1 cellular context compared by ENCODE assay signal in genomic region chr16:84299734-84300440, GRCh38.
TF ChIP-seq lines count a peak whose summit lies in the region.

No MANE protein-coding gene starts in this region.

TF ChIP-seq in IMR-90, 13 proteins besides CTCF, POLR2A, EP300 and RAD21:
- TF ChIP-seq MAFK (IDR thresholded peaks at IDR 0.05; ENCODE audit: low read depth, low read length), result peak; percentile 31; the same call in 1 of the 2 replicates
- TF ChIP-seq, protein P1, sequence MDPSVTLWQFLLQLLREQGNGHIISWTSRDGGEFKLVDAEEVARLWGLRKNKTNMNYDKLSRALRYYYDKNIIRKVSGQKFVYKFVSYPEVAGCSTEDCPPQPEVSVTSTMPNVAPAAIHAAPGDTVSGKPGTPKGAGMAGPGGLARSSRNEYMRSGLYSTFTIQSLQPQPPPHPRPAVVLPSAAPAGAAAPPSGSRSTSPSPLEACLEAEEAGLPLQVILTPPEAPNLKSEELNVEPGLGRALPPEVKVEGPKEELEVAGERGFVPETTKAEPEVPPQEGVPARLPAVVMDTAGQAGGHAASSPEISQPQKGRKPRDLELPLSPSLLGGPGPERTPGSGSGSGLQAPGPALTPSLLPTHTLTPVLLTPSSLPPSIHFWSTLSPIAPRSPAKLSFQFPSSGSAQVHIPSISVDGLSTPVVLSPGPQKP (IDR thresholded peaks at IDR 0.05; ENCODE audit: borderline replicate concordance, low read depth, low read length), result no peak
